ENCODE assay signal across 23 cellular contexts in the genomic region with DNA sequence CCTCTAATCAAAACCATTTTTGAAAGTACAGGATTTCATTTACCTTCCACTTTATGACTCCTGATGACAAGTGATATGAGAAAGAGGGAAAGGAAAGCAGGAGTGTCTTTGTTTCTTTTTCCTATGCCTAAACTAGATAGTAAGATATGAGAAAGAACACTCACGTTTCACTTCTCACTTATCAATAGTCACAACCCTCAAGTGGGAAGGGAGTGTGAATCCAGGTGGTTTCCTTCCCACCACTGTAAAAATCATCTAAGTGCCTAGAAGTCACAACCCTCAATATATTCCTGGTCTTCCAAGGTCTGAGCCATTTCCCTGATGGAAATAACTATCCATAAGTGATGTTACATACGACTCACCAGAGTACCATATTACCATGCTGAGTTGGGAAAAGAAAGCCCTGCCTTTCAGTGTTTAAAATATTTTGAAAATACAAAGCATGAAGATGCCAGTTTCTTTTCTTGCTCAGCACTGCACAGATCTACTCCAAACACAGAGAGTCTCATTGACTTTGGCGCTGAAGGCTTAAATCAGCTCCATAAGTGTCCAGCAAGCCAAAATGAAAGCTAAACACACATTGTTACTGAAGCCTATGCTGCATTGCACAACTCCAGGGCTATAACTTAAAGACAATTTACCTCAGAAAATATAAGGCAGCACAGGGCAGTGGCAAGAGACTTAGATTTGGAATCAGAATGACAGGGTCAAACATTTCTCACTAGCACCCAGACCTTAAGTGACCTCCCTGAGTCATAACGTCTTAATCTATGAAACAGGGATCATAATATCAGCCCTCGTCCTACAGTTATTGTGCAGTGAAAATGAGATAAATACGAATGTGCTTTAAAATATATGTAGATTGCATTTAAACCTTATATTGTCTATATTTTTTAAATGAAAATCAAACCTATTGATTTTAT.
DNase-seq lines count a peak whose midpoint lies in the region; ATAC-seq and TF ChIP-seq lines count a peak whose summit lies in the region.
"Had no signal": no experiment of that assay in that cellular context is flagged by ENCODE, and none has a peak within 500 bp of the region (broad histone marks: within the 10 kb centered on the region; RNA-seq: fewer than 3 reads in every experiment).

No MANE protein-coding gene starts in this region.

- peak; percentile 40 for ATAC-seq in left ventricle myocardium superior
- no peak for ATAC-seq in WTC11
- ATAC-seq in GM21447 (IDR thresholded peaks at IDR 0.05; ENCODE audit: unreplicated experiment) = no peak
- ATAC-seq: activated naive CD8-positive, alpha-beta T cell treated with anti-CD3 and anti-CD28 coated beads, Interleukin-2, amount 50 U/mL, for 24 hours; natural killer cell; right lobe of liver; stimulated activated memory B cell treated with anti-CD40 and anti-IgM and Interleukin-4, amounts not matched to agents 10 μg/mL and 1 μg/mL and 100 μg/mL, for 72 hours had no signal

- 77% methylated on average over 6 of the region's 6 CpGs for WGBS in suprapubic skin

- no peak overlapping the region for H3K27ac ChIP-seq in suprapubic skin
- H3K27ac ChIP-seq: breast epithelium, C4-2B, right lobe of liver, VCaP had no signal

- H3K36me3 ChIP-seq in suprapubic skin = no peaks in the 10 kb centered on the region
- H3K36me3 ChIP-seq: breast epithelium, right lobe of liver had no signal

- H3K4me3 Mint-ChIP-seq in WTC11 (no peak overlapping the region), glutamatergic neuron (ENCODE audit: unreplicated experiment) (no peak overlapping the region)
- H3K4me3 Mint-ChIP-seq: activated naive CD8-positive, alpha-beta T cell treated with anti-CD3 and anti-CD28 coated beads, Interleukin-2, amount 50 U/mL, for 24 hours; dendritic cell treated with granulocyte-macrophage colony-stimulating factor and Interleukin-4, amounts not matched to agents 40 ng/mL and 50 ng/mL, for 4 days; natural killer cell; stimulated activated memory B cell treated with anti-CD40 and anti-IgM and Interleukin-4, amounts not matched to agents 10 μg/mL and 1 μg/mL and 100 μg/mL, for 72 hours had no signal

- H3K36me3 Mint-ChIP-seq in WTC11 (no peaks in the 10 kb centered on the region), glutamatergic neuron (ENCODE audit: unreplicated experiment) (no peaks in the 10 kb centered on the region)
- H3K36me3 Mint-ChIP-seq: natural killer cell; stimulated activated memory B cell treated with anti-CD40 and anti-IgM and Interleukin-4, amounts not matched to agents 10 μg/mL and 1 μg/mL and 100 μg/mL, for 72 hours had no signal

- H3K4me1 Mint-ChIP-seq in WTC11 (peaks cover 20% of the 10 kb centered on the region), glutamatergic neuron (ENCODE audit: low read depth, unreplicated experiment) (peaks cover 8% of the 10 kb centered on the region)
- H3K4me1 Mint-ChIP-seq: activated naive CD8-positive, alpha-beta T cell treated with anti-CD3 and anti-CD28 coated beads, Interleukin-2, amount 50 U/mL, for 24 hours; natural killer cell; stimulated activated memory B cell treated with anti-CD40 and anti-IgM and Interleukin-4, amounts not matched to agents 10 μg/mL and 1 μg/mL and 100 μg/mL, for 72 hours had no signal

- CTCF ChIA-PET in WTC11 (lab: Charles Lee) = no interaction called here

- no peak for TF ChIP-seq EP300 in suprapubic skin (IDR thresholded peaks at IDR 0.05)

- H3K4me1 ChIP-seq in suprapubic skin = no peaks in the 10 kb centered on the region
- H3K4me1 ChIP-seq: breast epithelium, right lobe of liver had no signal

- H3K27me3 Mint-ChIP-seq in WTC11 (ENCODE audit: low read depth) (no peaks in the 10 kb centered on the region), glutamatergic neuron (ENCODE audit: unreplicated experiment) (no peaks in the 10 kb centered on the region)
- H3K27me3 Mint-ChIP-seq: activated naive CD8-positive, alpha-beta T cell treated with anti-CD3 and anti-CD28 coated beads, Interleukin-2, amount 50 U/mL, for 24 hours; dendritic cell treated with granulocyte-macrophage colony-stimulating factor and Interleukin-4, amounts not matched to agents 40 ng/mL and 50 ng/mL, for 4 days; stimulated activated memory B cell treated with anti-CD40 and anti-IgM and Interleukin-4, amounts not matched to agents 10 μg/mL and 1 μg/mL and 100 μg/mL, for 72 hours had no signal

- H3K27ac Mint-ChIP-seq in WTC11 = 0 out of 2 replicates have a peak overlapping the region, but pooled peaks have one; percentile 4
- H3K27ac Mint-ChIP-seq in glutamatergic neuron (ENCODE audit: unreplicated experiment) = no peak overlapping the region
- H3K27ac Mint-ChIP-seq: activated naive CD8-positive, alpha-beta T cell treated with anti-CD3 and anti-CD28 coated beads, Interleukin-2, amount 50 U/mL, for 24 hours; dendritic cell treated with granulocyte-macrophage colony-stimulating factor and Interleukin-4, amounts not matched to agents 40 ng/mL and 50 ng/mL, for 4 days; natural killer cell; stimulated activated memory B cell treated with anti-CD40 and anti-IgM and Interleukin-4, amounts not matched to agents 10 μg/mL and 1 μg/mL and 100 μg/mL, for 72 hours had no signal

- H3K9me3 Mint-ChIP-seq in WTC11 = no peaks in the 10 kb centered on the region
- no peaks in the 10 kb centered on the region for H3K9me3 Mint-ChIP-seq in glutamatergic neuron (ENCODE audit: unreplicated experiment)
- H3K9me3 Mint-ChIP-seq: activated naive CD8-positive, alpha-beta T cell treated with anti-CD3 and anti-CD28 coated beads, Interleukin-2, amount 50 U/mL, for 24 hours; dendritic cell treated with granulocyte-macrophage colony-stimulating factor and Interleukin-4, amounts not matched to agents 40 ng/mL and 50 ng/mL, for 4 days; natural killer cell; stimulated activated memory B cell treated with anti-CD40 and anti-IgM and Interleukin-4, amounts not matched to agents 10 μg/mL and 1 μg/mL and 100 μg/mL, for 72 hours had no signal

- H3K27me3 ChIP-seq in suprapubic skin = no peaks in the 10 kb centered on the region
- H3K27me3 ChIP-seq: breast epithelium, right lobe of liver had no signal

- no peak for TF ChIP-seq POLR2A in suprapubic skin (IDR thresholded peaks at IDR 0.05)

- no peaks in the 10 kb centered on the region for H3K9me3 ChIP-seq in suprapubic skin
- H3K9me3 ChIP-seq: breast epithelium, right lobe of liver had no signal

- DNase-seq in left ventricle myocardium superior (no peak), cardiac septum (ENCODE audit: low spot score) (no peak), WTC11 (ENCODE audit: low spot score) (no peak), fibroblast of peridontal ligament (ENCODE audit: extremely low read depth) (peak; percentile 42), glutamatergic neuron (no peak), suprapubic skin (ENCODE audit: low spot score in 2 of 2) (no peak), COR-L47 (lab: John Stamatoyannopoulos, UW) (no peak)
- DNase-seq: activated CD8-positive, alpha-beta memory T cell treated with anti-CD3 and anti-CD28 coated beads, Interleukin-2, amount 50 U/mL, for 48 hours; activated effector memory CD4-positive, alpha-beta T cell treated with anti-CD3 and anti-CD28 coated beads, Interleukin-2, amount 50 U/mL, for 16 hours; activated naive CD8-positive, alpha-beta T cell treated with anti-CD3 and anti-CD28 coated beads, Interleukin-2, amount 50 U/mL, for 24 hours; KG1; natural killer cell; NCI-H1092; NCI-H2081 treated with DMSO at 0.1 percent for 48 hours; NCI-H526; right lobe of liver; Right ventricle myocardium superior had no signal

- H3K4me3 ChIP-seq in suprapubic skin = no peak overlapping the region
- H3K4me3 ChIP-seq: breast epithelium, right lobe of liver had no signal

- TF ChIP-seq CTCF in WTC11 (IDR thresholded peaks at IDR 0.05) = no peak
- no peak for TF ChIP-seq CTCF in glutamatergic neuron (IDR thresholded peaks at IDR 0.05; ENCODE audit: partially characterized antibody, unreplicated experiment)
- TF ChIP-seq CTCF in suprapubic skin (IDR thresholded peaks at IDR 0.05) = no peak

- intact Hi-C loops in left ventricle myocardium superior (cut with micrococcal nuclease) (no loop called here), cardiac septum (cut with DNase I) (no loop called here)

- POLR2A ChIA-PET in WTC11 (lab: Charles Lee) = interaction anchor here (0.7 kb wide), 1 partner anchor 318 kb away, joined by 4 read pairs; no protein-coding TSS in a partner anchor

TF ChIP-seq in WTC11, 78 proteins besides CTCF, POLR2A, EP300 and RAD21 (continues in another document):
- TF ChIP-seq, protein P1, sequence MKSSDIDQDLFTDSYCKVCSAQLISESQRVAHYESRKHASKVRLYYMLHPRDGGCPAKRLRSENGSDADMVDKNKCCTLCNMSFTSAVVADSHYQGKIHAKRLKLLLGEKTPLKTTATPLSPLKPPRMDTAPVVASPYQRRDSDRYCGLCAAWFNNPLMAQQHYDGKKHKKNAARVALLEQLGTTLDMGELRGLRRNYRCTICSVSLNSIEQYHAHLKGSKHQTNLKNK (CRISPR knock-in tag; IDR thresholded peaks at IDR 0.05) = no peak
- TF ChIP-seq JUN (CRISPR knock-in tag; IDR thresholded peaks at IDR 0.05) (no peak), FOXJ3 (CRISPR knock-in tag; IDR thresholded peaks at IDR 0.05; ENCODE audit: borderline replicate concordance) (no peak), PRRX2 (CRISPR knock-in tag; IDR thresholded peaks at IDR 0.05) (no peak)
- TF ChIP-seq, protein P2, sequence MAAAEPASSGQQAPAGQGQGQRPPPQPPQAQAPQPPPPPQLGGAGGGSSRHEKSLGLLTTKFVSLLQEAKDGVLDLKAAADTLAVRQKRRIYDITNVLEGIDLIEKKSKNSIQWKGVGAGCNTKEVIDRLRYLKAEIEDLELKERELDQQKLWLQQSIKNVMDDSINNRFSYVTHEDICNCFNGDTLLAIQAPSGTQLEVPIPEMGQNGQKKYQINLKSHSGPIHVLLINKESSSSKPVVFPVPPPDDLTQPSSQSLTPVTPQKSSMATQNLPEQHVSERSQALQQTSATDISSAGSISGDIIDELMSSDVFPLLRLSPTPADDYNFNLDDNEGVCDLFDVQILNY (CRISPR knock-in tag; IDR thresholded peaks at IDR 0.05) = no peak
- TF ChIP-seq, protein P3, sequence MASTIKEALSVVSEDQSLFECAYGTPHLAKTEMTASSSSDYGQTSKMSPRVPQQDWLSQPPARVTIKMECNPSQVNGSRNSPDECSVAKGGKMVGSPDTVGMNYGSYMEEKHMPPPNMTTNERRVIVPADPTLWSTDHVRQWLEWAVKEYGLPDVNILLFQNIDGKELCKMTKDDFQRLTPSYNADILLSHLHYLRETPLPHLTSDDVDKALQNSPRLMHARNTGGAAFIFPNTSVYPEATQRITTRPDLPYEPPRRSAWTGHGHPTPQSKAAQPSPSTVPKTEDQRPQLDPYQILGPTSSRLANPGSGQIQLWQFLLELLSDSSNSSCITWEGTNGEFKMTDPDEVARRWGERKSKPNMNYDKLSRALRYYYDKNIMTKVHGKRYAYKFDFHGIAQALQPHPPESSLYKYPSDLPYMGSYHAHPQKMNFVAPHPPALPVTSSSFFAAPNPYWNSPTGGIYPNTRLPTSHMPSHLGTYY (CRISPR knock-in tag; IDR thresholded peaks at IDR 0.05) = no peak
